In the genomic region with DNA sequence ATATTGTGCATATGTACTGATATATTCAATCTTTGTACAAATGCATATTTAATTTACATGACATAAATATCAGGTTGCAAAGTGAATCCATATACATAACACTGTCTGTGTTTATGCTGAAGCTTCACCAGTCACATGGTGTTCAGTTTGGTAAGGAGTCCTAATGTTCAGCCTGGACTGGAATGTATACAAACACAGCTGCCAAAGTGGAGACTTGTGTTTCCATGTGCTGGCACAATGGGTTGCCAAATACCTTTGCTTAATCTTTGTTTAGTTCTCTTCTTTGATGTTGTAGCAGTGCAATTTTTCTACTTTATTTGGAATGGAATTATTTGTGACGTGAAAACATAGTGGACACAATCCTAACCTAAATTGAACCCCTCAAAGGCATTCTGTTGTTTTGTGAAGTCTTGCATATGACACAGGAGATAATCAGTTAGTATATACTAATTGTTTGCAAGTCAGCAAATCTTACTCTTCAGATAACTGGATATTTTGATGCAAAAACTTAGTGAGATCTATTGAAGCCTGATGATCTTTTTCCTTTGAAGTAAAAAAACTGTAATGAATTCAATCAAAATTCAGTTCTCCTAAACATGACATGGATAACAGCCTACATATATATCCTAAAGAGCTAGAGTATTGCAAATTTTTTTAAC, we compare ENCODE assay signal across 1 cellular context.
TF ChIP-seq lines count a peak whose summit lies in the region.

No MANE protein-coding gene starts in this region.

TF ChIP-seq in HepG2, 621 proteins besides CTCF, POLR2A, EP300 and RAD21 (continued from another document and continues in another):
- TF ChIP-seq ZZZ3 (CRISPR knock-in tag; IDR thresholded peaks at IDR 0.05; ENCODE audit: borderline replicate concordance) (no peak), ZNF138 (CRISPR knock-in tag; IDR thresholded peaks at IDR 0.05; ENCODE audit: low read depth) (no peak), ZNF839 (CRISPR knock-in tag; IDR thresholded peaks at IDR 0.05; ENCODE audit: borderline replicate concordance) (no peak), ATF4 (CRISPR knock-in tag; IDR thresholded peaks at IDR 0.05) (no peak), ZNF431 (CRISPR knock-in tag; IDR thresholded peaks at IDR 0.05; ENCODE audit: borderline replicate concordance, low read depth) (no peak), SP1 (IDR thresholded peaks at IDR 0.05) (no peak), SP1 (CRISPR knock-in tag; IDR thresholded peaks at IDR 0.05) (no peak), HDAC2 (CRISPR knock-in tag; IDR thresholded peaks at IDR 0.05) (0 out of 2 replicates have a peak, but pooled peaks have one; percentile 23), ZNF33B (CRISPR knock-in tag; IDR thresholded peaks at IDR 0.05) (no peak), CEBPB (IDR thresholded peaks at IDR 0.05; ENCODE audit: borderline replicate concordance, low read depth, low read length) (peak; percentile 85), HOXA7 (CRISPR knock-in tag; IDR thresholded peaks at IDR 0.05) (no peak), ZBED4 (CRISPR knock-in tag; IDR thresholded peaks at IDR 0.05; ENCODE audit: borderline replicate concordance) (no peak), SP2 (CRISPR knock-in tag; IDR thresholded peaks at IDR 0.05) (no peak), ZNF691 (CRISPR knock-in tag; IDR thresholded peaks at IDR 0.05; ENCODE audit: borderline replicate concordance, low read depth) (no peak), ZNF274 (CRISPR knock-in tag; IDR thresholded peaks at IDR 0.05) (no peak), ZNF564 (CRISPR knock-in tag; IDR thresholded peaks at IDR 0.05) (no peak), ZBTB7B (CRISPR knock-in tag; IDR thresholded peaks at IDR 0.05) (no peak), KIAA2018 (CRISPR knock-in tag; IDR thresholded peaks at IDR 0.05; ENCODE audit: borderline replicate concordance) (no peak), NR1H2 (CRISPR knock-in tag; IDR thresholded peaks at IDR 0.05; ENCODE audit: borderline replicate concordance, low read depth) (no peak), CENPX (CRISPR knock-in tag; IDR thresholded peaks at IDR 0.05) (no peak), FOXK1 (CRISPR knock-in tag; IDR thresholded peaks at IDR 0.05; ENCODE audit: borderline replicate concordance, low read depth) (peak; percentile 73; the same call in 1 of the 2 replicates), ZNF777 (CRISPR knock-in tag; IDR thresholded peaks at IDR 0.05) (no peak), CREM (IDR thresholded peaks at IDR 0.05) (peak; percentile 48; the same call in 1 of the 2 replicates), CREM (CRISPR knock-in tag; IDR thresholded peaks at IDR 0.05) (no peak), SMC3 (IDR thresholded peaks at IDR 0.05; ENCODE audit: low read length) (no peak), ATAD3A (CRISPR knock-in tag; IDR thresholded peaks at IDR 0.05) (no peak), THAP11 (CRISPR knock-in tag; IDR thresholded peaks at IDR 0.05) (no peak), NKX3-1 (CRISPR knock-in tag; IDR thresholded peaks at IDR 0.05) (no peak), NR2F1 (CRISPR knock-in tag; IDR thresholded peaks at IDR 0.05) (no peak), FOXK2 (IDR thresholded peaks at IDR 0.05) (no peak; the same call in 1 of the 2 replicates), ZNF333 (CRISPR knock-in tag; IDR thresholded peaks at IDR 0.05; ENCODE audit: borderline replicate concordance) (no peak), ZNF891 (CRISPR knock-in tag; IDR thresholded peaks at IDR 0.05) (no peak), ZNF20 (CRISPR knock-in tag; IDR thresholded peaks at IDR 0.05) (no peak), SMARCE1 (IDR thresholded peaks at IDR 0.05; ENCODE audit: borderline replicate concordance) (no peak), HES4 (CRISPR knock-in tag; IDR thresholded peaks at IDR 0.05; ENCODE audit: borderline replicate concordance) (no peak), REPIN1 (CRISPR knock-in tag; IDR thresholded peaks at IDR 0.05; ENCODE audit: borderline replicate concordance, low read depth) (no peak), IKZF5 (CRISPR knock-in tag; IDR thresholded peaks at IDR 0.05) (0 out of 2 replicates have a peak, but pooled peaks have one; percentile 32)
- TF ChIP-seq, protein P1, sequence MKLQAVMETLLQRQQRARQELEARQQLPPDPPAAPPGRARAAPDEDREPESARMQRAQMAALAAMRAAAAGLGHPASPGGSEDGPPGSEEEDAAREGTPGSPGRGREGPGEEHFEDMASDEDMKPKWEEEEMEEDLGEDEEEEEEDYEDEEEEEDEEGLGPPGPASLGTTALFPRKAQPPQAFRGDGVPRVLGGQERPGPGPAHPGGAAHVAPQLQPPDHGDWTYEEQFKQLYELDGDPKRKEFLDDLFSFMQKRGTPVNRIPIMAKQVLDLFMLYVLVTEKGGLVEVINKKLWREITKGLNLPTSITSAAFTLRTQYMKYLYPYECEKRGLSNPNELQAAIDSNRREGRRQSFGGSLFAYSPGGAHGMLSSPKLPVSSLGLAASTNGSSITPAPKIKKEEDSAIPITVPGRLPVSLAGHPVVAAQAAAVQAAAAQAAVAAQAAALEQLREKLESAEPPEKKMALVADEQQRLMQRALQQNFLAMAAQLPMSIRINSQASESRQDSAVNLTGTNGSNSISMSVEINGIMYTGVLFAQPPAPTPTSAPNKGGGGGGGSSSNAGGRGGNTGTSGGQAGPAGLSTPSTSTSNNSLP (IDR thresholded peaks at IDR 0.05; ENCODE audit: low read depth, low read length) = peak; percentile 56
- TF ChIP-seq, protein P2, sequence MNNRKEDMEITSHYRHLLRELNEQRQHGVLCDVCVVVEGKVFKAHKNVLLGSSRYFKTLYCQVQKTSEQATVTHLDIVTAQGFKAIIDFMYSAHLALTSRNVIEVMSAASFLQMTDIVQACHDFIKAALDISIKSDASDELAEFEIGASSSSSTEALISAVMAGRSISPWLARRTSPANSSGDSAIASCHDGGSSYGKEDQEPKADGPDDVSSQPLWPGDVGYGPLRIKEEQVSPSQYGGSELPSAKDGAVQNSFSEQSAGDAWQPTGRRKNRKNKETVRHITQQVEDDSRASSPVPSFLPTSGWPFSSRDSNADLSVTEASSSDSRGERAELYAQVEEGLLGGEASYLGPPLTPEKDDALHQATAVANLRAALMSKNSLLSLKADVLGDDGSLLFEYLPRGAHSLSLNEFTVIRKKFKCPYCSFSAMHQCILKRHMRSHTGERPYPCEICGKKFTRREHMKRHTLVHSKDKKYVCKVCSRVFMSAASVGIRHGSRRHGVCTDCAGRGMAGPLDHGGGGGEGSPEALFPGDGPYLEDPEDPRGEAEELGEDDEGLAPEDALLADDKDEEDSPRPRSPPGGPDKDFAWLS (CRISPR knock-in tag; IDR thresholded peaks at IDR 0.05; ENCODE audit: borderline replicate concordance) = no peak
- TF ChIP-seq, protein P3, sequence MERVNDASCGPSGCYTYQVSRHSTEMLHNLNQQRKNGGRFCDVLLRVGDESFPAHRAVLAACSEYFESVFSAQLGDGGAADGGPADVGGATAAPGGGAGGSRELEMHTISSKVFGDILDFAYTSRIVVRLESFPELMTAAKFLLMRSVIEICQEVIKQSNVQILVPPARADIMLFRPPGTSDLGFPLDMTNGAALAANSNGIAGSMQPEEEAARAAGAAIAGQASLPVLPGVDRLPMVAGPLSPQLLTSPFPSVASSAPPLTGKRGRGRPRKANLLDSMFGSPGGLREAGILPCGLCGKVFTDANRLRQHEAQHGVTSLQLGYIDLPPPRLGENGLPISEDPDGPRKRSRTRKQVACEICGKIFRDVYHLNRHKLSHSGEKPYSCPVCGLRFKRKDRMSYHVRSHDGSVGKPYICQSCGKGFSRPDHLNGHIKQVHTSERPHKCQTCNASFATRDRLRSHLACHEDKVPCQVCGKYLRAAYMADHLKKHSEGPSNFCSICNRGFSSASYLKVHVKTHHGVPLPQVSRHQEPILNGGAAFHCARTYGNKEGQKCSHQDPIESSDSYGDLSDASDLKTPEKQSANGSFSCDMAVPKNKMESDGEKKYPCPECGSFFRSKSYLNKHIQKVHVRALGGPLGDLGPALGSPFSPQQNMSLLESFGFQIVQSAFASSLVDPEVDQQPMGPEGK (CRISPR knock-in tag; IDR thresholded peaks at IDR 0.05) = no peak
